ENCODE assay signal across 8 cellular contexts in the genomic region with DNA sequence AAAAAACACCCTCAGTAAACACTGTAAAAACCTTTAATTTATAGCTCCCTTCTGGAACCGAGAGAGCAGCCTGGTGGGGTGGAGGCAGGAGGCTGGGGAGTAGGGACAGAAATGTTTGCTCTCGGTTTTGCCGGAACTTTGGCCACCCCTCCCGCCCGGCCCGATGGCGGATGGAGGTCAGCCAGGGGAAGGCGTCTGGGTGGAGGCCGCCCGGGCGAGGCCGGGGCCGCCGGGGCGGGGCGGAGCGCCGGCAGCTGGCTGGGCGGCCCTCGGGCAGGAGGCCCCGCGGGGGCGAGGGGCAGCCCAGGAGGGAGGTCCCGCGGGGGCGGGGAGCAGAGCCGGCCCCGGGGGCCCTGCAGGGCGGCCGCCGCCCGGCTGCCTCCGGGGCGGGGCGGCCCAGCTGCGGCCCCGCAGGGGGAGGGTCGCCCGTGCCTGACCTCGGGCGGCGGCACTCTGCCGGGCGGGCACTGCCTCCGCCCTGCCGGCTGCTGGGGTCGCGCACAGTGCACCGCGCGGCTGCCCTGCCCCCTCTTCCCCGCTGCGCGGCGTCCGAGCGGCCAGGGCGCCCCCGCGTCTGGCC. TPM values are rescaled to one million over a fixed set of nuclear protein-coding genes. Genes with fewer than 3 reads are reported as not detected.
DNase-seq lines count a peak whose midpoint lies in the region; ATAC-seq, FAIRE-seq and TF ChIP-seq lines count a peak whose summit lies in the region.

No MANE protein-coding gene starts in this region.

- DNase-seq in AG08395 (ENCODE audit: low spot score) (peak; percentile 84), NCI-H510A treated with DMSO at 0.1 percent for 48 hours (lab: John Stamatoyannopoulos, UW) (peak; percentile 96), endothelial cell of umbilical vein (ENCODE audit: low read depth, low spot score) (peak; percentile 81)
- DNase-seq in activated CD4-positive, alpha-beta memory T cell treated with anti-CD3 and anti-CD28 coated beads, Interleukin-2, amount 10 ng/mL, durations not matched to agents 7 days and 5 days = peak; percentile 56
- peak; percentile 23 to 30 for DNase-seq in stimulated activated CD8-positive, alpha-beta memory T cell treated with anti-CD3 and anti-CD28 coated beads, Interleukin-7, amount 100 ng/mL, for 1 hour (ENCODE audit: low read depth in 2 of 2)

- no peak overlapping the region for H2AFZ ChIP-seq in endothelial cell of umbilical vein (ENCODE audit: low read depth, low read length)

- H3K27ac ChIP-seq in endothelial cell of umbilical vein (ENCODE audit: insufficient read depth, low read depth, low read length) (peak overlapping the region; percentile 100), mucosa of rectum (ENCODE audit: low read depth in 2 of 2, low read length in 2 of 2) (peak overlapping the region; percentile 98 to 99)

- no peak for FAIRE-seq in endothelial cell of umbilical vein (lab: Jason Lieb, UNC)

- peaks cover 28% of the 10 kb centered on the region for H3K36me3 Mint-ChIP-seq in activated CD4-positive, alpha-beta memory T cell treated with anti-CD3 and anti-CD28 coated beads, Interleukin-2, amount 10 ng/mL, durations not matched to agents 7 days and 5 days (ENCODE audit: low read depth)

- no peaks in the 10 kb centered on the region for H3K27me3 ChIP-seq in endothelial cell of umbilical vein (ENCODE audit: control insufficient read depth in 2 of 2, insufficient read depth in 2 of 2, low read length in 2 of 2)
- H3K27me3 ChIP-seq in mucosa of rectum (ENCODE audit: control insufficient read depth in 2 of 2, insufficient read depth in 2 of 2, low read length in 2 of 2) = no peaks in the 10 kb centered on the region

- peaks cover 2% of the 10 kb centered on the region for H4K20me1 ChIP-seq in endothelial cell of umbilical vein (replicated peaks; ENCODE audit: control insufficient read depth, extremely low read depth, insufficient read depth, low read length)

- H3K79me2 ChIP-seq in endothelial cell of umbilical vein (ENCODE audit: control insufficient read depth, insufficient read depth, low read length) = peaks cover 40% of the 10 kb centered on the region

- POLR2A ChIA-PET in activated CD4-positive, alpha-beta memory T cell treated with anti-CD3 and anti-CD28 coated beads, Interleukin-2, amount 10 ng/mL, durations not matched to agents 7 days and 5 days (lab: Charles Lee) = interaction anchor here (0.9 to 3.6 kb wide), 11 partner anchors 13 to 592 kb away, joined by 3 to 42 read pairs (median 4); a partner anchor contains a TSS
- POLR2A ChIA-PET in endothelial cell of umbilical vein (lab: Charles Lee) = interaction anchor here (0.6 to 1.4 kb wide), 4 partner anchors 9 to 33 kb away, joined by 4 to 5 read pairs (median 4); no protein-coding TSS in a partner anchor

- peak overlapping the region; percentile 64 for H3K4me3 Mint-ChIP-seq in activated CD4-positive, alpha-beta memory T cell treated with anti-CD3 and anti-CD28 coated beads, Interleukin-2, amount 10 ng/mL, durations not matched to agents 7 days and 5 days

- H3K4me3 ChIP-seq in endothelial cell of umbilical vein (replicated peaks in 1 of 3; ENCODE audit: insufficient read depth in 1 of 3, low read depth in 1 of 3, low read length in 3 of 3) (peak overlapping the region; percentile 2 to 71 (median 36)), mucosa of rectum (ENCODE audit: low read length in 2 of 2) (peak overlapping the region; percentile 74 to 78)

- H3K9me1 ChIP-seq in endothelial cell of umbilical vein (replicated peaks; ENCODE audit: control insufficient read depth, extremely low read depth, insufficient read depth, low read length) = no peaks in the 10 kb centered on the region

- H3K36me3 ChIP-seq in endothelial cell of umbilical vein (ENCODE audit: control insufficient read depth in 2 of 2, extremely low read depth in 1 of 2, insufficient read depth in 2 of 2, low read length in 2 of 2) = peaks cover 2 to 9% of the 10 kb centered on the region in 2 experiments
- peaks cover 0 to 10% of the 10 kb centered on the region in 2 donors for H3K36me3 ChIP-seq in mucosa of rectum (ENCODE audit: control insufficient read depth in 2 of 2, insufficient read depth in 2 of 2, low read length in 2 of 2)

- H3K4me1 ChIP-seq in endothelial cell of umbilical vein (ENCODE audit: control insufficient read depth, extremely low read depth, insufficient read depth, low read length) = peaks cover 44% of the 10 kb centered on the region
- peaks cover 12 to 22% of the 10 kb centered on the region in 2 donors for H3K4me1 ChIP-seq in mucosa of rectum (ENCODE audit: control insufficient read depth in 2 of 2, insufficient read depth in 2 of 2, low read length in 2 of 2)

- no TSS peak for BruUV-seq in endothelial cell of umbilical vein (replicated peaks; lab: Mats Ljungman, UMichigan)

- CTCF ChIA-PET in activated CD4-positive, alpha-beta memory T cell treated with anti-CD3 and anti-CD28 coated beads, Interleukin-2, amount 10 ng/mL, durations not matched to agents 7 days and 5 days (lab: Charles Lee) = interaction anchor here (0.9 to 2.0 kb wide), 3 partner anchors 9 to 178 kb away, joined by 3 to 5 read pairs (median 4); a partner anchor contains a TSS
- CTCF ChIA-PET in endothelial cell of umbilical vein (lab: Charles Lee) = interaction anchor here (0.9 to 2.8 kb wide), 18 partner anchors 9 to 492 kb away, joined by 3 to 16 read pairs (median 6); no protein-coding TSS in a partner anchor

- TF ChIP-seq CTCF in endothelial cell of umbilical vein (IDR thresholded peaks at IDR 0.05; ENCODE audit: extremely low read depth in 1 of 2, insufficient read depth in 1 of 2, low read depth in 1 of 2, low read length in 2 of 2) = no peak

- H3K27me3 Mint-ChIP-seq in activated CD4-positive, alpha-beta memory T cell treated with anti-CD3 and anti-CD28 coated beads, Interleukin-2, amount 10 ng/mL, durations not matched to agents 7 days and 5 days = peaks cover 5% of the 10 kb centered on the region

- TF ChIP-seq POLR2A in endothelial cell of umbilical vein (IDR thresholded peaks at IDR 0.05; ENCODE audit: low read depth, low read length) = peak; percentile 65

- intact Hi-C loops in endothelial cell of umbilical vein (cut with micrococcal nuclease) = loop anchor here (1.0 to 5.0 kb wide), 9 partner anchors 12 to 694 kb away; a partner anchor contains a TSS

- dilution Hi-C loops in endothelial cell of umbilical vein (cut with MboI; ENCODE audit: extremely low pct_ligation_motif_present, low sequenced_read_pairs) = no loop called here

- peaks cover 38% of the 10 kb centered on the region for H3K4me1 Mint-ChIP-seq in activated CD4-positive, alpha-beta memory T cell treated with anti-CD3 and anti-CD28 coated beads, Interleukin-2, amount 10 ng/mL, durations not matched to agents 7 days and 5 days

- H3K9me3 Mint-ChIP-seq in activated CD4-positive, alpha-beta memory T cell treated with anti-CD3 and anti-CD28 coated beads, Interleukin-2, amount 10 ng/mL, durations not matched to agents 7 days and 5 days = peaks cover 2% of the 10 kb centered on the region

- peak overlapping the region; percentile 99 for H3K9ac ChIP-seq in endothelial cell of umbilical vein (replicated peaks; ENCODE audit: extremely low read depth, insufficient read depth, low read length)
- H3K9ac ChIP-seq in mucosa of rectum (ENCODE audit: low read depth in 1 of 2, low read length in 2 of 2) = peak overlapping the region; percentile 57 to 64

- H3K4me2 ChIP-seq in endothelial cell of umbilical vein (ENCODE audit: insufficient read depth, low read length) = peak overlapping the region; percentile 94

- ATAC-seq in GM18520 (IDR thresholded peaks at IDR 0.05; ENCODE audit: unreplicated experiment) = peak; percentile 36
- peak; percentile 39 for ATAC-seq in HG03039 (IDR thresholded peaks at IDR 0.05; ENCODE audit: unreplicated experiment)

- H3K9me3 ChIP-seq in endothelial cell of umbilical vein (replicated peaks; ENCODE audit: control insufficient read depth, insufficient read depth, low read length) (no peaks in the 10 kb centered on the region), mucosa of rectum (ENCODE audit: control insufficient read depth in 2 of 2, low read length in 2 of 2) (no peaks in the 10 kb centered on the region)

- peak overlapping the region; percentile 69 for H3K27ac Mint-ChIP-seq in activated CD4-positive, alpha-beta memory T cell treated with anti-CD3 and anti-CD28 coated beads, Interleukin-2, amount 10 ng/mL, durations not matched to agents 7 days and 5 days

TF ChIP-seq in endothelial cell of umbilical vein, 7 proteins besides CTCF, POLR2A, EP300 and RAD21:
- TF ChIP-seq POLR2AphosphoS5 (IDR thresholded peaks at IDR 0.05; ENCODE audit: insufficient read depth, low read depth, low read length) (peak; percentile 88), FOS (IDR thresholded peaks at IDR 0.05; ENCODE audit: borderline replicate concordance, insufficient read depth, low read length) (no peak)

RNA-seq across cellular contexts. Expression of a gene that starts 0.8 kb away (rescaled TPM):
- total RNA-seq in activated CD4-positive, alpha-beta memory T cell treated with anti-CD3 and anti-CD28 coated beads, Interleukin-2, amount 10 ng/mL, durations not matched to agents 7 days and 5 days = 10 to 100 TPM; 18.0 to 19.0 TPM
- 135 and 149 TPM in 2 replicates for total RNA-seq in endothelial cell of umbilical vein
- polyA plus RNA-seq in endothelial cell of umbilical vein = 13.2 and 18.4 TPM in 2 replicates
- polyA plus RNA-seq in endothelial cell of umbilical vein (2011; cell fraction: cytosol; rRNA removed) = 20.2 and 22.9 TPM in 2 replicates
- 69.3 and 85.9 TPM in 2 replicates for polyA plus RNA-seq in endothelial cell of umbilical vein (2011; cell fraction: nucleus; rRNA removed)
- polyA plus RNA-seq in endothelial cell of umbilical vein (2012) = 83.5 and 84.7 TPM in 2 replicates
- 159 and 171 TPM in 2 replicates for polyA minus RNA-seq in endothelial cell of umbilical vein
- polyA minus RNA-seq in endothelial cell of umbilical vein (2011; cell fraction: cytosol; rRNA and poly(A)+ RNA removed) = 65.2 TPM
- 125 and 167 TPM in 2 replicates for polyA minus RNA-seq in endothelial cell of umbilical vein (2011; cell fraction: nucleus; rRNA and poly(A)+ RNA removed)

Comparison
In these comparisons a context has a peak if more than half of its experiments do, and no peak if none do; other contexts are left out.
1. Peak in every context shown above with its lines: DNase-seq, ATAC-seq, H3K4me3 ChIP-seq and H3K27ac ChIP-seq.
2. DNase-seq: peak in every context shown above with its lines; median percentile 96 in NCI-H510A treated with DMSO at 0.1 percent for 48 hours; 84 in AG08395; 81 in endothelial cell of umbilical vein; 56 in activated CD4-positive, alpha-beta memory T cell treated with anti-CD3 and anti-CD28 coated beads, Interleukin-2, amount 10 ng/mL, durations not matched to agents 7 days and 5 days; 26 in stimulated activated CD8-positive, alpha-beta memory T cell treated with anti-CD3 and anti-CD28 coated beads, Interleukin-7, amount 100 ng/mL, for 1 hour.